12 cellular contexts compared by ENCODE assay signal in the genomic region with DNA sequence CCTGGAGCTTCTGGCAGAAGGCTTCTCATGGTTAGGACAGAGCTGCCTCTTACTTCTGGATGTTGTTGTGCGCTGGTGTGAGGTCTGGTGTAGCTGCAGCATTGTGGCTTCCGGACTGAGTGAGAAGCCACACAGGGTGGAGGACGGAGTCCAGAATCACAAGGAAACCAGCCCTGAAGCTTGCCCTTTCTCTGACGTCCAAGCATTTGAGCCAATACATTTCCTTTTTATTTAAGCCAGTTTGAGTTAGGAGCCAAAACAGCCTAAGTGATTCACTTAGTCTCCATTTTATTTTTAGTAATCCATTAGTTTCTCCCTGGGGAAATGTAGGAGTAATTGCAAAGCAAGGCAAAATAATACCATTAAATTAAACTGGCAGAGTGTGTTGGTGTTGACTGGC.
A peak's percentile ranks its signal among the peaks of the same experiment; 100 is the strongest.
DNase-seq lines count a peak whose midpoint lies in the region; ATAC-seq and TF ChIP-seq lines count a peak whose summit lies in the region.
"Had no signal": no experiment of that assay in that cellular context is flagged by ENCODE, and none has a peak within 500 bp of the region (broad histone marks: within the 10 kb centered on the region; RNA-seq: fewer than 3 reads in every experiment).

No MANE protein-coding gene starts in this region.

- no peaks in the 10 kb centered on the region for H3K79me2 ChIP-seq in Karpas-422 (ENCODE audit: low read length)

- no peaks in the 10 kb centered on the region for H3K9me2 ChIP-seq in Karpas-422 (replicated peaks; ENCODE audit: insufficient read depth, low read length)

- DNase-seq in NCI-H82 (lab: John Stamatoyannopoulos, UW) = peak; percentile 42
- DNase-seq in NCI-H82 treated with DMSO at 0.1 percent for 48 hours (lab: John Stamatoyannopoulos, UW; ENCODE audit: unreplicated experiment) = no peak
- peak; percentile 28 for DNase-seq in left kidney (ENCODE audit: low read depth, low spot score)
- DNase-seq in tibial artery = peak; percentile 77 to 87
- DNase-seq in stimulated activated CD4-positive, alpha-beta T cell treated with anti-CD3 and anti-CD28 coated beads, Interleukin-4, amount 100 ng/mL, for 4 hours = no peak
- no peak for DNase-seq in foreskin keratinocyte
- DNase-seq in Karpas-422 = no peak
- DNase-seq: activated T-cell treated with anti-CD3 and anti-CD28 coated beads, Interleukin-2, amount 50 U/mL, for 72 hours; cortex of kidney; EL; NCI-H1694 treated with DMSO at 0.1 percent for 48 hours had no signal

- H3K4me3 ChIP-seq in tibial artery (peak overlapping the region in 1 of 2 donors; percentile 8), Karpas-422 (ENCODE audit: low read length) (no peak overlapping the region)

- TF ChIP-seq CTCF in tibial artery (IDR thresholded peaks at IDR 0.05) = no peak
- no peak for TF ChIP-seq CTCF in foreskin keratinocyte (conservative IDR thresholded peaks at IDR 0.05)

- H3K27me3 ChIP-seq in tibial artery = no peaks in the 10 kb centered on the region
- no peaks in the 10 kb centered on the region for H3K27me3 ChIP-seq in foreskin keratinocyte
- no peaks in the 10 kb centered on the region for H3K27me3 ChIP-seq in Karpas-422 (ENCODE audit: low read length)

- H3K27ac ChIP-seq in cingulate gyrus (ENCODE audit: low read depth, low read length) (peak overlapping the region; percentile 58), tibial artery (peak overlapping the region; percentile 73 to 77), foreskin keratinocyte (no peak overlapping the region), Karpas-422 (ENCODE audit: low read length) (no peak overlapping the region)

- intact Hi-C loops in tibial artery (cut with DNase I; ENCODE audit: low total_unique reads) = no loop called here

- H3K9me3 ChIP-seq in tibial artery (no peaks in the 10 kb centered on the region), Karpas-422 (ENCODE audit: low read length) (no peaks in the 10 kb centered on the region)

- H3K9ac ChIP-seq in Karpas-422 (ENCODE audit: low read length) = no peak overlapping the region

- H3K4me1 ChIP-seq in tibial artery (peaks cover 0 to 49% (median 19%) of the 10 kb centered on the region in 4 donors), foreskin keratinocyte (no peaks in the 10 kb centered on the region), Karpas-422 (ENCODE audit: low read length) (no peaks in the 10 kb centered on the region)

- H3K36me3 ChIP-seq in tibial artery (no peaks in the 10 kb centered on the region), Karpas-422 (ENCODE audit: insufficient read depth, low read length) (no peaks in the 10 kb centered on the region)

- no peaks in the 10 kb centered on the region; the same call in 1 of the 2 replicates for H4K20me1 ChIP-seq in Karpas-422 (ENCODE audit: insufficient read depth, low read depth, low read length)

- ATAC-seq in foreskin keratinocyte = no peak
- ATAC-seq: activated T-cell treated with anti-CD3 and anti-CD28 coated beads, Interleukin-2, amount 50 U/mL, for 72 hours had no signal

- no peak overlapping the region for H2AFZ ChIP-seq in Karpas-422 (ENCODE audit: low read length)

- no peak overlapping the region for H3K4me2 ChIP-seq in Karpas-422 (ENCODE audit: low read depth, low read length, poor library complexity, severe bottlenecking)

Comparison
In these comparisons a context has a peak if more than half of its experiments do, and no peak if none do; other contexts are left out.
1. DNase-seq: peak in NCI-H82 (single experiment), left kidney (single experiment) and tibial artery (2 of 2); none in NCI-H82 treated with DMSO at 0.1 percent for 48 hours (single experiment), stimulated activated CD4-positive, alpha-beta T cell treated with anti-CD3 and anti-CD28 coated beads, Interleukin-4, amount 100 ng/mL, for 4 hours (0 of 2), foreskin keratinocyte (0 of 2) and Karpas-422 (single experiment).
2. H3K27ac ChIP-seq: peak in cingulate gyrus (single experiment) and tibial artery (2 of 2); none in foreskin keratinocyte (single experiment) and Karpas-422 (single experiment).